8 cellular contexts compared by ENCODE assay signal in the genomic region with DNA sequence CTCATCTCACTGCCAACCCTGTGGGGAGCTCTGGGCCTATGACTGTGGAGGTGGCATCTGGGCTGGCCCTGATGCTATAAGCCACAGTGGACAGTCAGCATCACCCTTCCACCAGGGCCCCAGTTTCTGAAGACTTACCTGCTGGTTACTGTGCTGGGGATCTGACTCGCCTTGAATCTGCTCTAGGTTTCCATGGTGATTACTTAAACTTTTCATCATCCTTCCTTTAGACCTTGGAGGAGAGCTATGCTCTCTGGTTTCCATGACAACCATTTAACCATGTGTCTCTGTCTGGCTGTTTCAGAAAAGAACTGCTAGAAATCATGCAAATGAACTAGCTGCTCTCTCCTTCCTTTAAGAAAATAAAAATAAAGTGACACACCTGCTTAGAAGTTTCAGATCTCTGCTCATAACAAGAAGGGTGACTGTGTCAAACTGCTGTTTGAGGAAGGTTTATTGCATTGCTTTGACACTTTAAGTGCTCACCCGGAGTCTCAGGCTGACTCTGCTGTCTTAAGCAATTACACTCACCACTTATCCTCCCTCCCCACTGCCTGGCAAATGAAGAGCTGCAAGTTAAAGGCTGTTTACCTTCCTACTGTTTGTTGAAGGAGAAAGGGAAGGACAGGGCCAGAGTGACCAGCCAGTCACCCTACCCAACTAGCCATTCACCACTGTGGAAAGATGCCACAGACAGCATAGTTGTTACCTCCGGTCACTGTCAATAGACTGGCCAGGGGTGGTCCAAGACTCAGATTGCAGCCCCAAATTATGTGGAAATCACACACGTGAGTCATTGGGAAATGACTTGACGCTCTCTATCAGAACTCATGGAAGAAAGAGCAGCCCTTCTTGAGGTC.
DNase-seq lines count a peak whose midpoint lies in the region; ATAC-seq, FAIRE-seq and TF ChIP-seq lines count a peak whose summit lies in the region.

No MANE protein-coding gene starts in this region.

- H3K4me1 ChIP-seq in astrocyte (ENCODE audit: insufficient read depth, low read length) = peaks cover 4% of the 10 kb centered on the region

- TF ChIP-seq CTCF in astrocyte (IDR thresholded peaks at IDR 0.05; ENCODE audit: insufficient read depth, low read depth, low read length) (no peak), retinal pigment epithelial cell (conservative IDR thresholded peaks at IDR 0.05; ENCODE audit: low read depth, low read length) (no peak)

- no peaks in the 10 kb centered on the region for H3K36me3 Mint-ChIP-seq in astrocyte (ENCODE audit: low read depth, unreplicated experiment)

- H3K27me3 Mint-ChIP-seq in astrocyte (ENCODE audit: low read depth, unreplicated experiment) = peaks cover 3% of the 10 kb centered on the region

- no peak for FAIRE-seq in astrocyte (lab: Jason Lieb, UNC)

- peaks cover 10% of the 10 kb centered on the region for H3K27me3 ChIP-seq in astrocyte (ENCODE audit: insufficient read depth, low read length)

- ATAC-seq in GM19395 (IDR thresholded peaks at IDR 0.05; ENCODE audit: unreplicated experiment) = peak; percentile 97
- peak; percentile 91 for ATAC-seq in HG03342 (IDR thresholded peaks at IDR 0.05; ENCODE audit: unreplicated experiment)

- H3K27ac ChIP-seq in astrocyte (ENCODE audit: low read depth, low read length) = no peak overlapping the region

- H3K79me2 ChIP-seq in astrocyte (ENCODE audit: insufficient read depth, low read length) = no peaks in the 10 kb centered on the region

- no peak overlapping the region for H3K9ac ChIP-seq in astrocyte (ENCODE audit: low read length)

- H3K4me1 Mint-ChIP-seq in astrocyte (ENCODE audit: low read depth, unreplicated experiment) = peaks cover 14% of the 10 kb centered on the region

- H4K20me1 ChIP-seq in astrocyte (ENCODE audit: insufficient read depth, low read length) = no peaks in the 10 kb centered on the region

- no peaks in the 10 kb centered on the region for H3K36me3 ChIP-seq in astrocyte (ENCODE audit: insufficient read depth, low read length)

- H3K4me3 ChIP-seq in astrocyte (ENCODE audit: insufficient read depth, low read depth, low read length) = no peak overlapping the region
- H3K4me3 ChIP-seq in retinal pigment epithelial cell (ENCODE audit: low read length) = no peak overlapping the region

- H3K4me2 ChIP-seq in astrocyte (ENCODE audit: low read length) = no peak overlapping the region

- H3K9me3 ChIP-seq in astrocyte (ENCODE audit: insufficient read depth, low read depth, low read length) = no peaks in the 10 kb centered on the region

- no peaks in the 10 kb centered on the region for H3K9me3 Mint-ChIP-seq in astrocyte (ENCODE audit: unreplicated experiment)

- peak overlapping the region; percentile 74 for H3K27ac Mint-ChIP-seq in astrocyte (ENCODE audit: unreplicated experiment)

- DNase-seq in ELR (ENCODE audit: low read depth) (peak; percentile 52), astrocyte (ENCODE audit: low read depth) (peak; percentile 25), retinal pigment epithelial cell (ENCODE audit: low read depth) (peak; percentile 27), UCSD-AML1 (lab: John Stamatoyannopoulos, UW; ENCODE audit: unreplicated experiment) (no peak), NK-92 (lab: John Stamatoyannopoulos, UW; ENCODE audit: unreplicated experiment) (no peak), NCI-H2196 treated with DMSO at 0.1 percent for 48 hours (lab: John Stamatoyannopoulos, UW; ENCODE audit: unreplicated experiment) (no peak)

- no peak overlapping the region for H3K4me3 Mint-ChIP-seq in astrocyte (ENCODE audit: unreplicated experiment)

- no peak overlapping the region for H2AFZ ChIP-seq in astrocyte (ENCODE audit: low read depth, low read length)

Comparison
In these comparisons a context has a peak if more than half of its experiments do, and no peak if none do; other contexts are left out.
1. DNase-seq: peak in ELR (single experiment), astrocyte (single experiment) and retinal pigment epithelial cell (single experiment); none in UCSD-AML1 (single experiment), NK-92 (single experiment) and NCI-H2196 treated with DMSO at 0.1 percent for 48 hours (single experiment).